Comparison of ENCODE assay signal across 9 cellular contexts in genomic region chr19:5048727-5049553, GRCh38.
DNase-seq lines count a peak whose midpoint lies in the region; ATAC-seq, FAIRE-seq and TF ChIP-seq lines count a peak whose summit lies in the region.
"Had no signal": no experiment of that assay in that cellular context is flagged by ENCODE, and none has a peak within 500 bp of the region (broad histone marks: within the 10 kb centered on the region; RNA-seq: fewer than 3 reads in every experiment).

No MANE protein-coding gene starts in this region.

- 87% methylated on average over 21 of the region's 36 CpGs for WGBS in hepatocyte (ENCODE audit: low lambda C conversion rate, missing lambda C conversion rate)
- WGBS in esophagus muscularis mucosa = 56% methylated on average over 23 of the region's 36 CpGs

- H3K4me3 ChIP-seq in astrocyte of the cerebellum (ENCODE audit: low read depth, low read length) = no peak overlapping the region
- H3K4me3 ChIP-seq in hepatocyte = no peak overlapping the region
- H3K4me3 ChIP-seq in esophagus muscularis mucosa = peak overlapping the region in 2 of 4 donors; percentile 12 to 30

- CTCF ChIA-PET in activated CD8-positive, alpha-beta memory T cell treated with anti-CD3 and anti-CD28 coated beads, Interleukin-2, amount 10 ng/mL, durations not matched to agents 7 days and 5 days (lab: Charles Lee) = interaction anchor here (0.6 to 2.7 kb wide), 11 partner anchors 10 to 193 kb away, joined by 3 to 15 read pairs (median 3); no protein-coding TSS in a partner anchor

- H3K9me3 ChIP-seq in hepatocyte (ENCODE audit: low read depth) (no peaks in the 10 kb centered on the region), esophagus muscularis mucosa (no peaks in the 10 kb centered on the region)

- peaks cover 21% of the 10 kb centered on the region for H3K79me2 ChIP-seq in hepatocyte

- no peak for TF ChIP-seq EP300 in esophagus muscularis mucosa (IDR thresholded peaks at IDR 0.05)

- H3K27me3 ChIP-seq in hepatocyte (no peaks in the 10 kb centered on the region), esophagus muscularis mucosa (no peaks in the 10 kb centered on the region)

- no peaks in the 10 kb centered on the region for H3K4me1 Mint-ChIP-seq in activated CD8-positive, alpha-beta memory T cell treated with anti-CD3 and anti-CD28 coated beads, Interleukin-2, amount 10 ng/mL, durations not matched to agents 7 days and 5 days

- in situ Hi-C loops in astrocyte of the cerebellum (cut with HindIII; ENCODE audit: low sequenced_read_pairs) = no loop called here

- H3K9me2 ChIP-seq in hepatocyte (replicated peaks; ENCODE audit: insufficient read depth) = no peaks in the 10 kb centered on the region

- H3K27ac ChIP-seq in hepatocyte = peak overlapping the region; percentile 51
- H3K27ac ChIP-seq in temporal lobe (ENCODE audit: low read depth, low read length) = peak overlapping the region; percentile 76
- no peak overlapping the region for H3K27ac ChIP-seq in esophagus muscularis mucosa (replicated peaks in 1 of 4)

- H3K36me3 Mint-ChIP-seq in activated CD8-positive, alpha-beta memory T cell treated with anti-CD3 and anti-CD28 coated beads, Interleukin-2, amount 10 ng/mL, durations not matched to agents 7 days and 5 days = peaks cover 3% of the 10 kb centered on the region

- intact Hi-C loops in esophagus muscularis mucosa (cut with DNase I) = loop anchor here (5.0 kb wide), 1 partner anchor 528 kb away; no protein-coding TSS in a partner anchor

- ATAC-seq in activated CD8-positive, alpha-beta memory T cell treated with anti-CD3 and anti-CD28 coated beads, Interleukin-2, amount 10 ng/mL, durations not matched to agents 7 days and 5 days = no peak
- ATAC-seq in GM18907 (IDR thresholded peaks at IDR 0.05; ENCODE audit: unreplicated experiment) = no peak

- no peak overlapping the region for H3K4me3 Mint-ChIP-seq in activated CD8-positive, alpha-beta memory T cell treated with anti-CD3 and anti-CD28 coated beads, Interleukin-2, amount 10 ng/mL, durations not matched to agents 7 days and 5 days
- H3K4me3 Mint-ChIP-seq: activated T-cell treated with anti-CD3 and anti-CD28 coated beads, Interleukin-2, amount 50 U/mL, for 72 hours; T-helper 1 cell treated with Interleukin-12 subunit alpha and Interleukin-12 subunit beta and Interleukin-4 antibody, amounts not matched to agents 30 μg/mL and 1 μg/mL, for 36 hours had no signal

- peaks cover 16% of the 10 kb centered on the region for H4K20me1 ChIP-seq in hepatocyte (ENCODE audit: insufficient read depth, poor library complexity, severe bottlenecking)

- no peaks in the 10 kb centered on the region for H3K36me3 ChIP-seq in hepatocyte (replicated peaks; ENCODE audit: insufficient read depth, low read depth)
- H3K36me3 ChIP-seq in esophagus muscularis mucosa = peaks cover 0 to 74% (median 53%) of the 10 kb centered on the region in 4 donors

- no peaks in the 10 kb centered on the region for H3K27me3 Mint-ChIP-seq in activated CD8-positive, alpha-beta memory T cell treated with anti-CD3 and anti-CD28 coated beads, Interleukin-2, amount 10 ng/mL, durations not matched to agents 7 days and 5 days

- TF ChIP-seq CTCF in astrocyte of the cerebellum (IDR thresholded peaks at IDR 0.05; ENCODE audit: low read depth, low read length, missing control alignments) = no peak
- TF ChIP-seq CTCF in hepatocyte (IDR thresholded peaks at IDR 0.05; ENCODE audit: poor library complexity) = no peak
- no peak for TF ChIP-seq CTCF in esophagus muscularis mucosa (IDR thresholded peaks at IDR 0.05)

- H3K27ac Mint-ChIP-seq in activated CD8-positive, alpha-beta memory T cell treated with anti-CD3 and anti-CD28 coated beads, Interleukin-2, amount 10 ng/mL, durations not matched to agents 7 days and 5 days = no peak overlapping the region
- H3K27ac Mint-ChIP-seq: activated T-cell treated with anti-CD3 and anti-CD28 coated beads, Interleukin-2, amount 50 U/mL, for 72 hours; T-helper 1 cell treated with Interleukin-12 subunit alpha and Interleukin-12 subunit beta and Interleukin-4 antibody, amounts not matched to agents 30 μg/mL and 1 μg/mL, for 36 hours had no signal

- H3K9me3 Mint-ChIP-seq in activated CD8-positive, alpha-beta memory T cell treated with anti-CD3 and anti-CD28 coated beads, Interleukin-2, amount 10 ng/mL, durations not matched to agents 7 days and 5 days (ENCODE audit: low read depth) = no peaks in the 10 kb centered on the region
- H3K9me3 Mint-ChIP-seq: activated T-cell treated with anti-CD3 and anti-CD28 coated beads, Interleukin-2, amount 50 U/mL, for 72 hours; T-helper 1 cell treated with Interleukin-12 subunit alpha and Interleukin-12 subunit beta and Interleukin-4 antibody, amounts not matched to agents 30 μg/mL and 1 μg/mL, for 36 hours had no signal

- no peak for FAIRE-seq in HTR-8/SVneo (lab: Jason Lieb, UNC)

- H3K4me1 ChIP-seq in hepatocyte (ENCODE audit: insufficient read depth) = peaks cover 31% of the 10 kb centered on the region
- peaks cover 27 to 41% (median 35%) of the 10 kb centered on the region in 4 donors for H3K4me1 ChIP-seq in esophagus muscularis mucosa

- no peak for TF ChIP-seq POLR2A in esophagus muscularis mucosa (IDR thresholded peaks at IDR 0.05; ENCODE audit: low read depth)

- DNase-seq in HTR-8/SVneo (ENCODE audit: insufficient read length, low spot score) (peak; percentile 70), astrocyte of the cerebellum (ENCODE audit: low read depth) (peak; percentile 41), hepatocyte (ENCODE audit: low spot score) (peak; percentile 71), esophagus muscularis mucosa (ENCODE audit: extremely low spot score) (no peak)
- no peak for DNase-seq in activated CD8-positive, alpha-beta memory T cell treated with anti-CD3 and anti-CD28 coated beads, Interleukin-2, amount 10 ng/mL, durations not matched to agents 7 days and 5 days

- no peak overlapping the region for H2AFZ ChIP-seq in hepatocyte

- H3K4me2 ChIP-seq in hepatocyte = peak overlapping the region; percentile 67

Comparison
In these comparisons a context has a peak if more than half of its experiments do, and no peak if none do; other contexts are left out.
1. DNase-seq: peak in HTR-8/SVneo (single experiment), astrocyte of the cerebellum (single experiment) and hepatocyte (single experiment); none in activated CD8-positive, alpha-beta memory T cell treated with anti-CD3 and anti-CD28 coated beads, Interleukin-2, amount 10 ng/mL, durations not matched to agents 7 days and 5 days (single experiment) and esophagus muscularis mucosa (single experiment).
2. H3K27ac ChIP-seq: peak in hepatocyte (single experiment) and temporal lobe (single experiment); none in esophagus muscularis mucosa (0 of 4).